ENCODE assay signal across 11 cellular contexts in the genomic region with DNA sequence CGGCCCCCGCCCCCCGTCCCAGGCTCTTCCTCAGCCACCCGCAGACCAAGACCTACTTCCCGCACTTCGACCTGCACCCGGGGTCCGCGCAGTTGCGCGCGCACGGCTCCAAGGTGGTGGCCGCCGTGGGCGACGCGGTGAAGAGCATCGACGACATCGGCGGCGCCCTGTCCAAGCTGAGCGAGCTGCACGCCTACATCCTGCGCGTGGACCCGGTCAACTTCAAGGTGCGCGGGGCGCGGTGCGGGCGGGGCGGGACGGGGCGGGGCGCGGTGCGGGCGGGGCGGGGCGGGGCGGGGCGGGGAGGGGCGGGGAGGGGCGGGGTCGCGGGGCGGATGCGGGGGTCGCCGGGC. TPM values are rescaled to one million over a fixed set of nuclear protein-coding genes. Genes with fewer than 3 reads are reported as not detected.
DNase-seq lines count a peak whose midpoint lies in the region; ATAC-seq, FAIRE-seq and TF ChIP-seq lines count a peak whose summit lies in the region.
"Not testable (repeated sequence)": the region's sequence is repeated elsewhere in the genome, so short reads cannot be mapped to it uniquely, and the experiment has no call there.
"Had no signal": no experiment of that assay in that cellular context is flagged by ENCODE, and none has a peak within 500 bp of the region (broad histone marks: within the 10 kb centered on the region; RNA-seq: fewer than 3 reads in every experiment).

No MANE protein-coding gene starts in this region.

- not testable (repeated sequence) for H3K4me2 ChIP-seq in K562 (ENCODE audit: insufficient read depth, low read length)
- H3K4me2 ChIP-seq in neuronal stem cell (ENCODE audit: insufficient read depth, low read length, poor library complexity, severe bottlenecking) = peak overlapping the region; percentile 18

- H2AK5ac ChIP-seq in neuronal stem cell (ENCODE audit: low read depth, low read length) = not testable (repeated sequence)

- not testable (repeated sequence) for H3K4ac ChIP-seq in neuronal stem cell (ENCODE audit: low read length)

- H3K9me3 ChIP-seq in Panc1 (ENCODE audit: control insufficient read depth, insufficient read depth, low read depth, low read length); K562 (replicated peaks; ENCODE audit: control insufficient read depth, insufficient read depth, low read depth, low read length); neuronal stem cell (replicated peaks in 1 of 2; ENCODE audit: control insufficient read depth in 2 of 2, insufficient read depth in 1 of 2, low read depth in 1 of 2, low read length in 2 of 2): not testable (repeated sequence)

- H3K4me3 ChIP-seq in Panc1 (ENCODE audit: low read depth in 2 of 2, low read length in 2 of 2); K562; neuronal stem cell (ENCODE audit: low read length in 2 of 2): not testable (repeated sequence)

- H4K91ac ChIP-seq in neuronal stem cell (ENCODE audit: low read depth, low read length, poor library complexity) = not testable (repeated sequence)

- H3K14ac ChIP-seq in neuronal stem cell (ENCODE audit: low read length) = not testable (repeated sequence)

- WGBS in K562 (ENCODE audit: insufficient coverage, low coverage, missing lambda C conversion rate) = no CpG with 5 or more reads among the region's 53 CpGs
- no CpG with 5 or more reads among the region's 53 CpGs for WGBS in neuronal stem cell (ENCODE audit: extremely low coverage in 2 of 2, insufficient read length in 2 of 2, insufficient replicate concordance in 1 of 2), 2 donors

- CTCF ChIA-PET in Calu3 (lab: Charles Lee); Panc1 (lab: Charles Lee); activated CD8-positive, alpha-beta T cell treated with anti-CD3 and anti-CD28 coated beads, Interleukin-2, amount 10 ng/mL, durations not matched to agents 7 days and 5 days (lab: Charles Lee); K562 (lab: Yijun Ruan, JAX; ENCODE audit: low intra/inter-chr PET ratio): not testable (repeated sequence)

- not testable (repeated sequence) for H3K9ac ChIP-seq in K562 (ENCODE audit: insufficient read depth in 1 of 2, low read depth in 2 of 2, low read length in 2 of 2); neuronal stem cell (ENCODE audit: low read depth, low read length, poor library complexity)

- peak; percentile 74 for FAIRE-seq in K562 (lab: Jason Lieb, UNC)

- not testable (repeated sequence) for H3K9me3 Mint-ChIP-seq in Calu3 (ENCODE audit: low read depth, unreplicated experiment); activated CD8-positive, alpha-beta T cell treated with anti-CD3 and anti-CD28 coated beads, Interleukin-2, amount 10 ng/mL, durations not matched to agents 7 days and 5 days (ENCODE audit: insufficient read depth)

- not testable (repeated sequence) for TF ChIP-seq CTCF in Calu3 (IDR thresholded peaks at IDR 0.05; ENCODE audit: unreplicated experiment); Panc1 (IDR thresholded peaks at IDR 0.05); K562 (IDR thresholded peaks at IDR 0.05 in 2 of 3, conservative IDR thresholded peaks at IDR 0.05 in 1 of 3; ENCODE audit: insufficient read depth in 2 of 3, low read depth in 1 of 3, low read length in 3 of 3)

- not testable (repeated sequence) for H2BK5ac ChIP-seq in neuronal stem cell (ENCODE audit: low read length)

- DNase-seq in Calu3; Panc1 (ENCODE audit: low read depth, low spot score); activated CD8-positive, alpha-beta T cell treated with anti-CD3 and anti-CD28 coated beads, Interleukin-2, amount 10 ng/mL, durations not matched to agents 7 days and 5 days; erythroblast (lab: John Stamatoyannopoulos, UW); left lobe of liver (ENCODE audit: low spot score); neuronal stem cell (ENCODE audit: low spot score): not testable (repeated sequence)
- DNase-seq in K562 (ENCODE audit: extremely low read depth in 1 of 4, low spot score in 3 of 4) = peak in 1 of 4 experiments; percentile 43

- H3K23ac ChIP-seq in neuronal stem cell (ENCODE audit: low read depth, low read length, poor library complexity) = not testable (repeated sequence)

- not testable (repeated sequence) for TF ChIP-seq EP300 in K562 (IDR thresholded peaks at IDR 0.05; ENCODE audit: low read length)

- H2AFZ ChIP-seq in K562 (ENCODE audit: low read depth, low read length); neuronal stem cell (ENCODE audit: low read length): not testable (repeated sequence)

- ATAC-seq in Panc1 (peak; percentile 66), K562 (peak; percentile 67), left lobe of liver (peak; percentile 25)
- ATAC-seq in activated CD8-positive, alpha-beta T cell treated with anti-CD3 and anti-CD28 coated beads, Interleukin-2, amount 10 ng/mL, durations not matched to agents 7 days and 5 days = peak; percentile 80

- H2BK15ac ChIP-seq in neuronal stem cell (ENCODE audit: low read length) = not testable (repeated sequence)

- intact Hi-C loops in Calu3 (cut with micrococcal nuclease; ENCODE audit: unreplicated experiment); Panc1 (cut with micrococcal nuclease; ENCODE audit: unreplicated experiment); K562 (cut with micrococcal nuclease): not testable (repeated sequence)

- not testable (repeated sequence) for H3K36me3 ChIP-seq in Panc1 (ENCODE audit: control insufficient read depth, insufficient read depth, low read length); K562 (ENCODE audit: control insufficient read depth, insufficient read depth, low read length); neuronal stem cell (replicated peaks in 1 of 2; ENCODE audit: control insufficient read depth in 2 of 2, insufficient read depth in 2 of 2, low read length in 2 of 2)

- BruUV-seq in Calu3 (replicated peaks; lab: Mats Ljungman, UMichigan); Panc1 (replicated peaks; lab: Mats Ljungman, UMichigan); K562 (replicated peaks; lab: Mats Ljungman, UMichigan): not testable (repeated sequence)

- not testable (repeated sequence) for H4K20me1 ChIP-seq in K562 (replicated peaks; ENCODE audit: control insufficient read depth, insufficient read depth, low read length)

- H3K27me3 Mint-ChIP-seq in Calu3 (ENCODE audit: unreplicated experiment) = peaks cover 73% of the 10 kb centered on the region
- H3K27me3 Mint-ChIP-seq in activated CD8-positive, alpha-beta T cell treated with anti-CD3 and anti-CD28 coated beads, Interleukin-2, amount 10 ng/mL, durations not matched to agents 7 days and 5 days (ENCODE audit: low read depth) = peaks cover 30% of the 10 kb centered on the region

- H3K79me1 ChIP-seq in neuronal stem cell (ENCODE audit: low read depth, low read length) = not testable (repeated sequence)

- H3K18ac ChIP-seq in neuronal stem cell (ENCODE audit: low read length) = not testable (repeated sequence)

- H4K8ac ChIP-seq in neuronal stem cell (ENCODE audit: low read depth, low read length) = not testable (repeated sequence)

- not testable (repeated sequence) for H3K27ac Mint-ChIP-seq in Calu3 (ENCODE audit: unreplicated experiment); activated CD8-positive, alpha-beta T cell treated with anti-CD3 and anti-CD28 coated beads, Interleukin-2, amount 10 ng/mL, durations not matched to agents 7 days and 5 days

- H3K79me2 ChIP-seq in K562 (ENCODE audit: control insufficient read depth, insufficient read depth, low read length) = not testable (repeated sequence)

- POLR2A ChIA-PET in Panc1 (lab: Charles Lee); activated CD8-positive, alpha-beta T cell treated with anti-CD3 and anti-CD28 coated beads, Interleukin-2, amount 10 ng/mL, durations not matched to agents 7 days and 5 days (lab: Charles Lee): not testable (repeated sequence)
- POLR2A ChIA-PET in K562 (lab: Yijun Ruan, JAX) = interaction anchor here (0.9 kb wide), 1 partner anchor 11 kb away, joined by 3 read pairs; no protein-coding TSS in a partner anchor

- not testable (repeated sequence) for H3K4me1 Mint-ChIP-seq in Calu3 (ENCODE audit: low read depth, unreplicated experiment); activated CD8-positive, alpha-beta T cell treated with anti-CD3 and anti-CD28 coated beads, Interleukin-2, amount 10 ng/mL, durations not matched to agents 7 days and 5 days (ENCODE audit: low read depth)

- not testable (repeated sequence) for TF ChIP-seq POLR2A in K562 (conservative IDR thresholded peaks at IDR 0.05)
- TF ChIP-seq POLR2A in erythroblast (IDR thresholded peaks at IDR 0.05; ENCODE audit: low read length) = peak; percentile 0

- H2BK12ac ChIP-seq in neuronal stem cell (ENCODE audit: low read length) = not testable (repeated sequence)

- not testable (repeated sequence) for H3K9me1 ChIP-seq in K562 (ENCODE audit: control insufficient read depth, insufficient read depth, low read length)

- in situ Hi-C loops in Panc1 (cut with HindIII; ENCODE audit: low pct_unique_long_range_greater_than_20kb, low sequenced_read_pairs); K562 (cut with MboI): not testable (repeated sequence)

- H3K27me3 ChIP-seq in Panc1 (ENCODE audit: control insufficient read depth, insufficient read depth, low read length); K562 (ENCODE audit: control insufficient read depth in 2 of 2, insufficient read depth in 2 of 2, low read length in 2 of 2): not testable (repeated sequence)
- H3K27me3 ChIP-seq in neuronal stem cell (ENCODE audit: control insufficient read depth in 3 of 3, insufficient read depth in 3 of 3, low read depth in 1 of 3, low read length in 3 of 3) = peaks cover 7 to 66% (median 31%) of the 10 kb centered on the region in 3 experiments

- H2BK120ac ChIP-seq in neuronal stem cell (ENCODE audit: low read depth, low read length) = not testable (repeated sequence)

- not testable (repeated sequence) for TF ChIP-seq RAD21 in K562 (CRISPR knock-in tag; conservative IDR thresholded peaks at IDR 0.05 in 1 of 2, IDR thresholded peaks at IDR 0.05 in 1 of 2)

- not testable (repeated sequence) for H3K4me1 ChIP-seq in Panc1 (ENCODE audit: control insufficient read depth, insufficient read depth, low read length); neuronal stem cell (ENCODE audit: control insufficient read depth in 2 of 2, insufficient read depth in 1 of 2, low read depth in 1 of 2, low read length in 2 of 2)
- peaks cover 24% of the 10 kb centered on the region in 2 experiments; a peak in 4 of 5 replicates for H3K4me1 ChIP-seq in K562 (replicated peaks in 1 of 2; ENCODE audit: control insufficient read depth in 2 of 2, insufficient read depth in 2 of 2, low read length in 2 of 2)

- not testable (repeated sequence) for H3K27ac ChIP-seq in Panc1 (ENCODE audit: low read length); K562 (ENCODE audit: extremely low read depth, low read depth, low read length); neuronal stem cell (replicated peaks; ENCODE audit: low read length)

- H3K4me3 Mint-ChIP-seq in Calu3 (ENCODE audit: low read depth, unreplicated experiment) = peak overlapping the region; percentile 72
- not testable (repeated sequence) for H3K4me3 Mint-ChIP-seq in activated CD8-positive, alpha-beta T cell treated with anti-CD3 and anti-CD28 coated beads, Interleukin-2, amount 10 ng/mL, durations not matched to agents 7 days and 5 days

- not testable (repeated sequence) for H3K36me3 Mint-ChIP-seq in Calu3 (ENCODE audit: insufficient read depth, unreplicated experiment); activated CD8-positive, alpha-beta T cell treated with anti-CD3 and anti-CD28 coated beads, Interleukin-2, amount 10 ng/mL, durations not matched to agents 7 days and 5 days (ENCODE audit: low read depth)

RNA-seq across cellular contexts. Expression of gene HBZ, which starts 1.4 kb away (rescaled TPM):
- total RNA-seq in Calu3 (2022) = not detected in 2 replicates
- 1.1 TPM for total RNA-seq in Panc1 (2021; ENCODE audit: unreplicated experiment)
- polyA plus RNA-seq in Panc1 (2012; ENCODE audit: insufficient read length) = not detected
- total RNA-seq in activated CD8-positive, alpha-beta T cell treated with anti-CD3 and anti-CD28 coated beads, Interleukin-2, amount 10 ng/mL, durations not matched to agents 7 days and 5 days = not detected
- 24.8 and 31.8 TPM in 2 replicates for total RNA-seq in K562 (2011; cell fraction: chromatin; rRNA removed; ENCODE audit: low replicate concordance)
- 215 and 289 TPM in 2 replicates for total RNA-seq in K562 (2011; cell fraction: nucleolus; rRNA removed)
- 142 and 150 TPM in 2 replicates for total RNA-seq in K562 (2011; cell fraction: nucleoplasm; rRNA removed)
- total RNA-seq in K562 (2014; rRNA removed) = 207 and 227 TPM in 2 replicates
- 35.6 and 63.2 TPM in 2 replicates for total RNA-seq in K562 (2014; rRNA removed; fragmentation: Illumina TruSeq; extraction: Trizol)
- 53.5 and 58.0 TPM in 2 replicates for total RNA-seq in K562 (2015; rRNA removed; fragmentation: Illumina TruSeq; extraction: Trizol)
- total RNA-seq in K562 (2021) = 480 and 495 TPM in 2 replicates
- polyA plus RNA-seq in K562 (2011; rRNA removed) = 610 and 640 TPM in 2 replicates
- polyA plus RNA-seq in K562 (2011; cell fraction: cytosol; rRNA removed) = 883 and 4,551 TPM in 2 replicates
- polyA plus RNA-seq in K562 (2011; cell fraction: nucleus; rRNA removed) = 162 and 437 TPM in 2 replicates
- polyA plus RNA-seq in K562 (2012) = 135 and 513 TPM in 2 replicates
- polyA plus RNA-seq in K562 (2014; fragmentation: Illumina TruSeq; extraction: Trizol) = 101 and 278 TPM in 2 replicates
- 100 to 1,000 TPM in 1 of 2 experiments, 10 to 100 TPM in 1; 80.7 to 113 TPM for polyA plus RNA-seq in K562 (2014; fragmentation: Nextera tagmentation; extraction: Ambion mirVana)
- polyA plus RNA-seq in K562 (2014; rRNA removed) = 365 and 410 TPM in 2 replicates
- polyA minus RNA-seq in K562 (2011; rRNA and poly(A)+ RNA removed) = 45.2 and 140 TPM in 2 replicates
- 516 and 634 TPM in 2 replicates for polyA minus RNA-seq in K562 (2011; cell fraction: cytosol; rRNA and poly(A)+ RNA removed)
- polyA minus RNA-seq in K562 (2011; cell fraction: nucleus; rRNA and poly(A)+ RNA removed) = 180 and 270 TPM in 2 replicates
- total RNA-seq in left lobe of liver = 0.81 TPM
- 0.21 TPM for polyA plus RNA-seq in neuronal stem cell (2013, experiment 1 of 2)
- 0.32 TPM for polyA plus RNA-seq in neuronal stem cell (2013, experiment 2 of 2)
- total RNA-seq: HT1080, LHCN-M2, PC-9 had no signal
- polyA plus RNA-seq: IgD-negative memory B cell had no signal

RNA-seq across cellular contexts. Expression of gene HBM, which starts 11.9 kb away (rescaled TPM):
- total RNA-seq in Calu3 (2022) (not detected in 2 replicates), Panc1 (2021; ENCODE audit: unreplicated experiment) (not detected), K562 (2014; rRNA removed) (not detected in 2 replicates), K562 (2014; rRNA removed; fragmentation: Illumina TruSeq; extraction: Trizol) (not detected in 2 replicates), K562 (2015; rRNA removed; fragmentation: Illumina TruSeq; extraction: Trizol) (not detected in 2 replicates), K562 (2021) (not detected in 2 replicates), left lobe of liver (0.40 TPM)
- not detected for polyA plus RNA-seq in Panc1 (2012; ENCODE audit: insufficient read length)
- total RNA-seq in activated CD8-positive, alpha-beta T cell treated with anti-CD3 and anti-CD28 coated beads, Interleukin-2, amount 10 ng/mL, durations not matched to agents 7 days and 5 days = not detected
- total RNA-seq in K562 (2011; cell fraction: chromatin; rRNA removed; ENCODE audit: low replicate concordance) = not detected in 2 replicates
- total RNA-seq in K562 (2011; cell fraction: nucleolus; rRNA removed) = not detected in 2 replicates
- total RNA-seq in K562 (2011; cell fraction: nucleoplasm; rRNA removed) = not detected in 2 replicates
- polyA plus RNA-seq in K562 (2011; rRNA removed) (not detected in 2 replicates), K562 (2014; fragmentation: Illumina TruSeq; extraction: Trizol) (not detected in 2 replicates), K562 (2014; fragmentation: Nextera tagmentation; extraction: Ambion mirVana) (not detected), K562 (2014; rRNA removed) (not detected in 2 replicates)
- polyA plus RNA-seq in K562 (2011; cell fraction: cytosol; rRNA removed) = 1.2 TPM in 1 of 2 replicates, not detected in the other
- not detected in 2 replicates for polyA plus RNA-seq in K562 (2011; cell fraction: nucleus; rRNA removed)
- polyA plus RNA-seq in K562 (2012) = not detected in 2 replicates
- polyA minus RNA-seq in K562 (2011; rRNA and poly(A)+ RNA removed) = not detected in 2 replicates
- polyA minus RNA-seq in K562 (2011; cell fraction: cytosol; rRNA and poly(A)+ RNA removed) = not detected in 2 replicates
- not detected in 2 replicates for polyA minus RNA-seq in K562 (2011; cell fraction: nucleus; rRNA and poly(A)+ RNA removed)
- polyA plus RNA-seq in neuronal stem cell (2013, experiment 1 of 2) = not detected
- not detected for polyA plus RNA-seq in neuronal stem cell (2013, experiment 2 of 2)
- total RNA-seq: HT1080, LHCN-M2, PC-9 had no signal
- polyA plus RNA-seq: IgD-negative memory B cell had no signal

RNA-seq across cellular contexts. Expression of gene NPRL3, which starts 15.4 kb away (rescaled TPM):
- total RNA-seq in Calu3 (2022) (51.8 and 53.2 TPM in 2 replicates), Panc1 (2021; ENCODE audit: unreplicated experiment) (69.7 TPM), K562 (2014; rRNA removed) (8.4 and 10.9 TPM in 2 replicates), K562 (2014; rRNA removed; fragmentation: Illumina TruSeq; extraction: Trizol) (3.7 and 5.6 TPM in 2 replicates), K562 (2015; rRNA removed; fragmentation: Illumina TruSeq; extraction: Trizol) (4.4 and 7.9 TPM in 2 replicates), K562 (2021) (51.0 and 53.6 TPM in 2 replicates), left lobe of liver (14.9 TPM)
- polyA plus RNA-seq in Panc1 (2012; ENCODE audit: insufficient read length) = 83.6 TPM
- 10 to 100 TPM; 30.8 to 36.8 TPM for total RNA-seq in activated CD8-positive, alpha-beta T cell treated with anti-CD3 and anti-CD28 coated beads, Interleukin-2, amount 10 ng/mL, durations not matched to agents 7 days and 5 days
- total RNA-seq in K562 (2011; cell fraction: chromatin; rRNA removed; ENCODE audit: low replicate concordance) = 75.3 and 210 TPM in 2 replicates
- 101 and 104 TPM in 2 replicates for total RNA-seq in K562 (2011; cell fraction: nucleolus; rRNA removed)
- 79.9 and 94.8 TPM in 2 replicates for total RNA-seq in K562 (2011; cell fraction: nucleoplasm; rRNA removed)
- polyA plus RNA-seq in K562 (2011; rRNA removed) (9.7 and 26.3 TPM in 2 replicates), K562 (2014; fragmentation: Illumina TruSeq; extraction: Trizol) (38.9 and 54.1 TPM in 2 replicates), K562 (2014; fragmentation: Nextera tagmentation; extraction: Ambion mirVana) (1 to 10 TPM in 1 of 2 experiments, under 1 TPM in 1; 0.92 to 1.0 TPM), K562 (2014; rRNA removed) (18.8 and 19.1 TPM in 2 replicates)
- polyA plus RNA-seq in K562 (2011; cell fraction: cytosol; rRNA removed) = 14.6 and 15.5 TPM in 2 replicates
- 49.9 and 59.5 TPM in 2 replicates for polyA plus RNA-seq in K562 (2011; cell fraction: nucleus; rRNA removed)
- 44.9 and 60.8 TPM in 2 replicates for polyA plus RNA-seq in K562 (2012)
- polyA minus RNA-seq in K562 (2011; rRNA and poly(A)+ RNA removed) = 13.2 and 14.2 TPM in 2 replicates
- 29.3 and 41.0 TPM in 2 replicates for polyA minus RNA-seq in K562 (2011; cell fraction: cytosol; rRNA and poly(A)+ RNA removed)
- 20.2 and 31.7 TPM in 2 replicates for polyA minus RNA-seq in K562 (2011; cell fraction: nucleus; rRNA and poly(A)+ RNA removed)
- polyA plus RNA-seq in neuronal stem cell (2013, experiment 1 of 2) = 28.2 TPM
- 28.8 TPM for polyA plus RNA-seq in neuronal stem cell (2013, experiment 2 of 2)

RNA-seq across cellular contexts. Expression of gene HBA2, which starts 18.8 kb away (rescaled TPM):
- total RNA-seq in Calu3 (2022) (not detected in 2 replicates), Panc1 (2021; ENCODE audit: unreplicated experiment) (not detected), K562 (2014; rRNA removed) (286 and 525 TPM in 2 replicates), K562 (2014; rRNA removed; fragmentation: Illumina TruSeq; extraction: Trizol) (21.9 and 40.4 TPM in 2 replicates), K562 (2015; rRNA removed; fragmentation: Illumina TruSeq; extraction: Trizol) (60.6 and 61.0 TPM in 2 replicates), K562 (2021) (443 and 467 TPM in 2 replicates), left lobe of liver (67.1 TPM)
- not detected for polyA plus RNA-seq in Panc1 (2012; ENCODE audit: insufficient read length)
- not detected for total RNA-seq in activated CD8-positive, alpha-beta T cell treated with anti-CD3 and anti-CD28 coated beads, Interleukin-2, amount 10 ng/mL, durations not matched to agents 7 days and 5 days
- total RNA-seq in K562 (2011; cell fraction: chromatin; rRNA removed; ENCODE audit: low replicate concordance) = 30.8 and 82.0 TPM in 2 replicates
- total RNA-seq in K562 (2011; cell fraction: nucleolus; rRNA removed) = 188 and 285 TPM in 2 replicates
- 162 and 198 TPM in 2 replicates for total RNA-seq in K562 (2011; cell fraction: nucleoplasm; rRNA removed)
- polyA plus RNA-seq in K562 (2011; rRNA removed) (144 and 346 TPM in 2 replicates), K562 (2014; fragmentation: Illumina TruSeq; extraction: Trizol) (106 and 709 TPM in 2 replicates), K562 (2014; fragmentation: Nextera tagmentation; extraction: Ambion mirVana) (100 to 1,000 TPM; 331 to 366 TPM), K562 (2014; rRNA removed) (670 and 853 TPM in 2 replicates)
- 625 and 2,736 TPM in 2 replicates for polyA plus RNA-seq in K562 (2011; cell fraction: cytosol; rRNA removed)
- 266 and 710 TPM in 2 replicates for polyA plus RNA-seq in K562 (2011; cell fraction: nucleus; rRNA removed)
- polyA plus RNA-seq in K562 (2012) = 154 and 603 TPM in 2 replicates
- 110 and 197 TPM in 2 replicates for polyA minus RNA-seq in K562 (2011; rRNA and poly(A)+ RNA removed)
- 1,122 and 1,215 TPM in 2 replicates for polyA minus RNA-seq in K562 (2011; cell fraction: cytosol; rRNA and poly(A)+ RNA removed)
- 117 and 158 TPM in 2 replicates for polyA minus RNA-seq in K562 (2011; cell fraction: nucleus; rRNA and poly(A)+ RNA removed)
- not detected for polyA plus RNA-seq in neuronal stem cell (2013, experiment 1 of 2)
- polyA plus RNA-seq in neuronal stem cell (2013, experiment 2 of 2) = not detected
- total RNA-seq: HT1080, LHCN-M2, PC-9 had no signal

RNA-seq across cellular contexts. Expression of gene HBA1, which starts 22.6 kb away (rescaled TPM):
- total RNA-seq in Calu3 (2022) (not detected in 2 replicates), Panc1 (2021; ENCODE audit: unreplicated experiment) (4.4 TPM), K562 (2014; rRNA removed) (833 and 1,312 TPM in 2 replicates), K562 (2014; rRNA removed; fragmentation: Illumina TruSeq; extraction: Trizol) (75.7 and 128 TPM in 2 replicates), K562 (2015; rRNA removed; fragmentation: Illumina TruSeq; extraction: Trizol) (235 and 260 TPM in 2 replicates), K562 (2021) (2,388 and 2,454 TPM in 2 replicates), left lobe of liver (112 TPM)
- 4.1 TPM for polyA plus RNA-seq in Panc1 (2012; ENCODE audit: insufficient read length)
- total RNA-seq in activated CD8-positive, alpha-beta T cell treated with anti-CD3 and anti-CD28 coated beads, Interleukin-2, amount 10 ng/mL, durations not matched to agents 7 days and 5 days = not detected
- total RNA-seq in K562 (2011; cell fraction: chromatin; rRNA removed; ENCODE audit: low replicate concordance) = 48.1 and 106 TPM in 2 replicates
- 358 and 373 TPM in 2 replicates for total RNA-seq in K562 (2011; cell fraction: nucleolus; rRNA removed)
- 287 and 376 TPM in 2 replicates for total RNA-seq in K562 (2011; cell fraction: nucleoplasm; rRNA removed)
- polyA plus RNA-seq in K562 (2011; rRNA removed) (225 and 945 TPM in 2 replicates), K562 (2014; fragmentation: Illumina TruSeq; extraction: Trizol) (380 and 1,790 TPM in 2 replicates), K562 (2014; fragmentation: Nextera tagmentation; extraction: Ambion mirVana) (100 to 1,000 TPM; 280 to 426 TPM), K562 (2014; rRNA removed) (1,187 and 1,422 TPM in 2 replicates)
- 1,412 and 5,030 TPM in 2 replicates for polyA plus RNA-seq in K562 (2011; cell fraction: cytosol; rRNA removed)
- polyA plus RNA-seq in K562 (2011; cell fraction: nucleus; rRNA removed) = 376 and 755 TPM in 2 replicates
- polyA plus RNA-seq in K562 (2012) = 890 and 2,659 TPM in 2 replicates
- polyA minus RNA-seq in K562 (2011; rRNA and poly(A)+ RNA removed) = 234 and 324 TPM in 2 replicates
- polyA minus RNA-seq in K562 (2011; cell fraction: cytosol; rRNA and poly(A)+ RNA removed) = 1,514 and 1,646 TPM in 2 replicates
- 170 and 258 TPM in 2 replicates for polyA minus RNA-seq in K562 (2011; cell fraction: nucleus; rRNA and poly(A)+ RNA removed)
- not detected for polyA plus RNA-seq in neuronal stem cell (2013, experiment 1 of 2)
- not detected for polyA plus RNA-seq in neuronal stem cell (2013, experiment 2 of 2)
- total RNA-seq: HT1080, LHCN-M2, PC-9 had no signal

Comparison
In these comparisons a context has a peak if more than half of its experiments do, and no peak if none do; other contexts are left out.
1. ATAC-seq: peak in every context shown above with its lines; median percentile 80 in activated CD8-positive, alpha-beta T cell treated with anti-CD3 and anti-CD28 coated beads, Interleukin-2, amount 10 ng/mL, durations not matched to agents 7 days and 5 days; 67 in K562; 66 in Panc1; 25 in left lobe of liver.
2. RNA of gene HBZ, which starts 1.4 kb away (total RNA-seq): 24.8 to 495 TPM in K562; 1.1 TPM in Panc1 (single experiment), not detected in Calu3 and not detected in activated CD8-positive, alpha-beta T cell treated with anti-CD3 and anti-CD28 coated beads, Interleukin-2, amount 10 ng/mL, durations not matched to agents 7 days and 5 days; every median in the first group is over 10 times any median in the second.